ENCODE assay signal across 9 cellular contexts in genomic region chr1:219882755-219883154, GRCh38. TPM values are rescaled to one million over a fixed set of nuclear protein-coding genes. Genes with fewer than 3 reads are reported as not detected.
"Had no signal": no experiment of that assay in that cellular context is flagged by ENCODE, and none has a peak within 500 bp of the region (broad histone marks: within the 10 kb centered on the region; RNA-seq: fewer than 3 reads in every experiment).

No MANE protein-coding gene starts in this region.

- H3K4me3 ChIP-seq: GM23338 had no signal

- H3K4me2 ChIP-seq: GM23338 had no signal

- FAIRE-seq: H1, H54 had no signal

- ATAC-seq: GM23338 had no signal

- H3K27ac ChIP-seq: HL-60 had no signal

- H2AFZ ChIP-seq: GM23338 had no signal

- DNase-seq: H9, HCEC 1CT, KG1 had no signal

RNA-seq across cellular contexts. Expression of gene SLC30A10, which starts 45.6 kb away (rescaled TPM):
- total RNA-seq: HT1080 had no signal
- polyA plus RNA-seq: IgD-negative memory B cell had no signal
